In the genomic region with DNA sequence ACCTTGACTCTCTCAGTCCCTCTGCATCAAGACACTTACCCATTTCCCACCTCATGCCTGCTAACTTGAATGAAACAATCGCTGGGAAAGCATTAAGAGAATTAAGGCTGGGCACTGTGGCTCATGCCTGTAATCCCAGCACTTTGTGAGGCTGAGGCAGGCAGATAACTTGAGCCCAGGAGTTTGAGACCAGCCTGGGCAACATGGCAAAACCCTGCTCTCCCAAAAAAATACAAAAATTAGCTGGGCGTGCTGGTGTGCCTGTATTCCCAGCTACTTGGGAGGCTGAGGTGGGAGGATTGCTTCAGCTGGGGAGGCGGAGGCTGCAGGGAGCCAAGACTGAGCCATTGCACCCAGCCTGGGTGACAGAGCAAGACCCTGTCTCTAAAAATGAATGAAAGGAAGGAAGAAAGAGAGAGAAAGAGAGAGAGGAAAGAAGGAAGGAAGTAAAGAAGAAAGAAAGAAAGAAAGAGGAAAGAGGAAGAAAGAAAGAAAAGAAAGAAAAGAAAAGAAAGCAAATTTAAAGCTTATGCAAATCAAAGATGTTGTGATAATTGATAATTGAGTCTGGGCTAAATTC, we compare ENCODE assay signal across 9 cellular contexts. TPM values are rescaled to one million over a fixed set of nuclear protein-coding genes. Genes with fewer than 3 reads are reported as not detected.
DNase-seq lines count a peak whose midpoint lies in the region; ATAC-seq, FAIRE-seq and TF ChIP-seq lines count a peak whose summit lies in the region.
"Had no signal": no experiment of that assay in that cellular context is flagged by ENCODE, and none has a peak within 500 bp of the region (broad histone marks: within the 10 kb centered on the region; RNA-seq: fewer than 3 reads in every experiment).

No MANE protein-coding gene starts in this region.

- SMC1A ChIA-PET in GM12878 (lab: Charles Lee; ENCODE audit: uncharacterized antibody, unreplicated experiment): interaction anchor here (0.9 to 1.5 kb wide), 5 partner anchors 9 to 90 kb away, joined by 3 to 5 read pairs (median 3); partner anchors contain the start of gene ZNHIT1

- H3K79me2 ChIP-seq in GM12878 (ENCODE audit: control insufficient read depth, insufficient read depth, low read length): no peaks in the 10 kb centered on the region

- DNase-seq in activated T-cell treated with anti-CD3 and anti-CD28 coated beads, Interleukin-2, amount 50 U/mL, for 4 hours: no peak
- DNase-seq in activated T-cell treated with anti-CD3 and anti-CD28 coated beads for 4 hours (no peak), GM12878 (ENCODE audit: low read depth, low spot score) (no peak), left lobe of liver (ENCODE audit: low spot score) (no peak), testis (no peak), NCI-H2029 (lab: John Stamatoyannopoulos, UW) (no peak), posterior vena cava (ENCODE audit: low spot score) (no peak)

- H3K4me1 ChIP-seq in GM12878 (ENCODE audit: control insufficient read depth, insufficient read depth, low read length) (peaks cover 22% of the 10 kb centered on the region), testis (peaks cover 32% of the 10 kb centered on the region)

- H3K9me3 Mint-ChIP-seq in activated T-cell treated with anti-CD3 and anti-CD28 coated beads, Interleukin-2, amount 50 U/mL, for 4 hours: no peaks in the 10 kb centered on the region

- H3K4me2 ChIP-seq in GM12878 (ENCODE audit: control insufficient read depth, insufficient read depth): peak overlapping the region; percentile 90

- H3K36me3 Mint-ChIP-seq in activated T-cell treated with anti-CD3 and anti-CD28 coated beads, Interleukin-2, amount 50 U/mL, for 4 hours (ENCODE audit: insufficient read depth): no peaks in the 10 kb centered on the region

- CTCF ChIA-PET in GM12878 (lab: Yijun Ruan, JAX): interaction anchor here (0.6 to 4.0 kb wide), 10 partner anchors 9 to 68 kb away, joined by 3 to 31 read pairs (median 4); partner anchors contain the start of gene TRIM56

- WGBS in GM12878 (ENCODE audit: insufficient coverage, insufficient replicate concordance, low lambda C conversion rate, missing lambda C conversion rate): 92% methylated on average over 3 of the region's 3 CpGs
- WGBS in testis, 2 donors: 53 to 80% methylated on average over 3 of the region's 3 CpGs

- H3K4me1 Mint-ChIP-seq in activated T-cell treated with anti-CD3 and anti-CD28 coated beads, Interleukin-2, amount 50 U/mL, for 4 hours (ENCODE audit: low read depth): peaks cover 25% of the 10 kb centered on the region

- H3K4me3 ChIP-seq in GM12878 (no peak overlapping the region), testis (peak overlapping the region; percentile 34 to 42)

- no TSS peak for BruUV-seq in GM12878 (replicated peaks; lab: Mats Ljungman, UMichigan)

- in situ Hi-C loops in GM12878 (cut with MboI): no loop called here

- intact Hi-C loops in GM12878 (cut with micrococcal nuclease; ENCODE audit: unreplicated experiment) (no loop called here), testis (cut with DNase I; ENCODE audit: low total_unique reads) (no loop called here), posterior vena cava (cut with DNase I) (no loop called here)

- TF ChIP-seq POLR2A in GM12878 (IDR thresholded peaks at IDR 0.05; ENCODE audit: low read depth, low read length): no peak
- TF ChIP-seq POLR2A in testis (IDR thresholded peaks at IDR 0.05): no peak

- peak overlapping the region; percentile 19 for H3K4me3 Mint-ChIP-seq in activated T-cell treated with anti-CD3 and anti-CD28 coated beads, Interleukin-2, amount 50 U/mL, for 4 hours

- H3K9me3 ChIP-seq in GM12878 (replicated peaks; ENCODE audit: control insufficient read depth, insufficient read depth, low read length) (no peaks in the 10 kb centered on the region), testis (no peaks in the 10 kb centered on the region)

- TF ChIP-seq EP300 in GM12878 (IDR thresholded peaks at IDR 0.05; ENCODE audit: borderline replicate concordance in 1 of 2, control insufficient read depth in 1 of 2, low read depth in 2 of 2, low read length in 2 of 2): no peak

- no peak overlapping the region for H3K9ac ChIP-seq in GM12878 (ENCODE audit: control insufficient read depth, insufficient read depth, low read length)

- no peak for FAIRE-seq in GM12878 (lab: Jason Lieb, UNC)

- H4K20me1 ChIP-seq in GM12878 (ENCODE audit: control insufficient read depth, insufficient read depth): no peaks in the 10 kb centered on the region

- H3K27me3 ChIP-seq in GM12878 (replicated peaks in 1 of 2; ENCODE audit: control insufficient read depth in 2 of 2, insufficient read depth in 2 of 2, low read length in 1 of 2) (no peaks in the 10 kb centered on the region; a peak in 2 of 4 replicates), testis (no peaks in the 10 kb centered on the region)

- no peak for TF ChIP-seq RAD21 in GM12878 (IDR thresholded peaks at IDR 0.05; ENCODE audit: insufficient read depth, low read depth, low read length)

- no peak overlapping the region for H3K27ac ChIP-seq in GM12878 (ENCODE audit: control insufficient read depth, insufficient read depth)
- peak overlapping the region; percentile 6 to 79 for H3K27ac ChIP-seq in testis

- no peaks in the 10 kb centered on the region for H3K36me3 ChIP-seq in GM12878 (ENCODE audit: control insufficient read depth in 2 of 2, insufficient read depth in 2 of 2, low read length in 1 of 2)
- no peaks in the 10 kb centered on the region for H3K36me3 ChIP-seq in testis (ENCODE audit: low read depth, missing control alignments)

- no peak overlapping the region for H2AFZ ChIP-seq in GM12878 (ENCODE audit: control insufficient read depth, low read depth, low read length)

- no peak for ATAC-seq in activated T-cell treated with anti-CD3 and anti-CD28 coated beads, Interleukin-2, amount 50 U/mL, for 4 hours
- no peak for ATAC-seq in GM12878
- peak; percentile 0 for ATAC-seq in left lobe of liver
- no peak for ATAC-seq in GM18868 (IDR thresholded peaks at IDR 0.05; ENCODE audit: unreplicated experiment)

- RAD21 ChIA-PET in GM12878 (lab: Charles Lee; ENCODE audit: unreplicated experiment): interaction anchor here (0.8 to 2.6 kb wide), 2 partner anchors 11 to 42 kb away, joined by 3 to 8 read pairs; partner anchors contain the start of gene TRIM56

- TF ChIP-seq CTCF in GM12878 (IDR thresholded peaks at IDR 0.05 in 2 of 3, conservative IDR thresholded peaks at IDR 0.05 in 1 of 3; ENCODE audit: control insufficient read depth in 2 of 3, extremely low read depth in 1 of 3, insufficient read depth in 1 of 3, low read depth in 3 of 3, low read length in 3 of 3) (no peak), testis (IDR thresholded peaks at IDR 0.05) (no peak)

- H3K27me3 Mint-ChIP-seq in activated T-cell treated with anti-CD3 and anti-CD28 coated beads, Interleukin-2, amount 50 U/mL, for 4 hours (ENCODE audit: low read depth): peaks cover 50% of the 10 kb centered on the region

- POLR2A ChIA-PET in GM12878 (lab: Charles Lee): interaction anchor here (0.6 to 1.4 kb wide), 3 partner anchors 9 to 238 kb away, joined by 3 to 4 read pairs (median 4); partner anchors contain the start of gene UFSP1

RNA-seq across cellular contexts. Expression of gene SERPINE1, which starts 0.6 kb away (rescaled TPM):
- under 1 TPM; 0.18 to 0.46 (median 0.33) TPM for total RNA-seq in activated T-cell treated with anti-CD3 and anti-CD28 coated beads, Interleukin-2, amount 50 U/mL, for 4 hours
- total RNA-seq in GM12878 (2013; cell fraction: nucleolus; rRNA removed): 1.3 and 1.4 TPM in 2 replicates
- total RNA-seq in GM12878 (2014; rRNA removed): 0.23 and 0.33 TPM in 2 replicates
- total RNA-seq in GM12878 (2014; rRNA removed; fragmentation: Illumina TruSeq; extraction: Trizol): 0.14 and 0.27 TPM in 2 replicates
- 0.46 and 0.66 TPM in 2 replicates for total RNA-seq in GM12878 (2021)
- 0.58 TPM for polyA plus RNA-seq in GM12878 (2011; ENCODE audit: low read depth)
- 1.5 and 2.4 TPM in 2 replicates for polyA plus RNA-seq in GM12878 (2011; rRNA removed)
- polyA plus RNA-seq in GM12878 (2011; cell fraction: cytosol; rRNA removed): 3.1 and 3.2 TPM in 2 replicates
- 1.2 and 1.5 TPM in 2 replicates for polyA plus RNA-seq in GM12878 (2011; cell fraction: nucleus; rRNA removed)
- polyA plus RNA-seq in GM12878 (2012): 0.93 and 0.94 TPM in 2 replicates
- polyA plus RNA-seq in GM12878 (2014; fragmentation: Illumina TruSeq; extraction: Trizol): 0.25 and 0.41 TPM in 2 replicates
- under 1 TPM; 0.20 to 0.39 TPM for polyA plus RNA-seq in GM12878 (2014; fragmentation: Nextera tagmentation; extraction: Ambion mirVana)
- 0.52 and 0.58 TPM in 2 replicates for polyA plus RNA-seq in GM12878 (2014; rRNA removed)
- under 1 TPM; 0.75 to 0.83 TPM for polyA plus RNA-seq in GM12878 (2016; fragmentation: Nextera tagmentation; extraction: Ambion mirVana)
- 2.0 and 3.0 TPM in 2 replicates for polyA minus RNA-seq in GM12878 (2011; rRNA and poly(A)+ RNA removed)
- 1.0 and 1.3 TPM in 2 replicates for polyA minus RNA-seq in GM12878 (2011; cell fraction: cytosol; rRNA and poly(A)+ RNA removed)
- 0.48 TPM in 2 replicates for polyA minus RNA-seq in GM12878 (2011; cell fraction: nucleus; rRNA and poly(A)+ RNA removed)
- 27.5 TPM for total RNA-seq in left lobe of liver
- total RNA-seq in testis: 1 to 10 TPM; 5.6 to 5.8 TPM
- 7.6 TPM for polyA plus RNA-seq in testis (ENCODE audit: insufficient read depth, low read depth, low replicate concordance)
- 100 to 1,000 TPM in 1 of 2 donors, 10 to 100 TPM in 1; 77.3 to 240 TPM for total RNA-seq in posterior vena cava

RNA-seq across cellular contexts. Expression of gene AP1S1, which starts 26.7 kb away (rescaled TPM):
- total RNA-seq in activated T-cell treated with anti-CD3 and anti-CD28 coated beads, Interleukin-2, amount 50 U/mL, for 4 hours: 10 to 100 TPM; 27.6 to 32.9 (median 28.3) TPM
- total RNA-seq in GM12878 (2013; cell fraction: nucleolus; rRNA removed): 10.0 and 11.2 TPM in 2 replicates
- total RNA-seq in GM12878 (2014; rRNA removed) (89.4 and 103 TPM in 2 replicates), GM12878 (2014; rRNA removed; fragmentation: Illumina TruSeq; extraction: Trizol) (48.6 and 48.9 TPM in 2 replicates), GM12878 (2021) (58.5 and 63.5 TPM in 2 replicates), left lobe of liver (26.8 TPM), testis (10 to 100 TPM; 31.7 to 54.8 TPM), posterior vena cava (10 to 100 TPM; 21.5 to 22.7 TPM)
- polyA plus RNA-seq in GM12878 (2011; ENCODE audit: low read depth): 53.1 TPM
- polyA plus RNA-seq in GM12878 (2011; rRNA removed) (103 and 121 TPM in 2 replicates), GM12878 (2014; fragmentation: Illumina TruSeq; extraction: Trizol) (59.2 and 61.3 TPM in 2 replicates), GM12878 (2014; fragmentation: Nextera tagmentation; extraction: Ambion mirVana) (1 to 10 TPM; 2.5 to 7.9 TPM), GM12878 (2014; rRNA removed) (101 and 115 TPM in 2 replicates), GM12878 (2016; fragmentation: Nextera tagmentation; extraction: Ambion mirVana) (10 to 100 TPM; 26.3 to 30.7 TPM), testis (ENCODE audit: insufficient read depth, low read depth, low replicate concordance) (46.3 TPM)
- polyA plus RNA-seq in GM12878 (2011; cell fraction: cytosol; rRNA removed): 132 and 133 TPM in 2 replicates
- polyA plus RNA-seq in GM12878 (2011; cell fraction: nucleus; rRNA removed): 70.1 and 95.2 TPM in 2 replicates
- polyA plus RNA-seq in GM12878 (2012): 63.7 and 83.5 TPM in 2 replicates
- 59.1 and 71.1 TPM in 2 replicates for polyA minus RNA-seq in GM12878 (2011; rRNA and poly(A)+ RNA removed)
- polyA minus RNA-seq in GM12878 (2011; cell fraction: cytosol; rRNA and poly(A)+ RNA removed): 18.3 and 22.6 TPM in 2 replicates
- 7.1 and 7.4 TPM in 2 replicates for polyA minus RNA-seq in GM12878 (2011; cell fraction: nucleus; rRNA and poly(A)+ RNA removed)

RNA-seq across cellular contexts. Expression of gene VGF, which starts 37.8 kb away (rescaled TPM):
- total RNA-seq in activated T-cell treated with anti-CD3 and anti-CD28 coated beads, Interleukin-2, amount 50 U/mL, for 4 hours: not detected
- 0.19 TPM in 1 of 2 replicates, not detected in the other for total RNA-seq in GM12878 (2013; cell fraction: nucleolus; rRNA removed)
- total RNA-seq in GM12878 (2014; rRNA removed) (0.11 TPM in 1 of 2 replicates, not detected in the other), GM12878 (2014; rRNA removed; fragmentation: Illumina TruSeq; extraction: Trizol) (0.09 TPM in 1 of 2 replicates, not detected in the other), GM12878 (2021) (0.11 and 0.23 TPM in 2 replicates), left lobe of liver (not detected), testis (1 to 10 TPM; 1.2 to 2.3 TPM), posterior vena cava (not detected)
- polyA plus RNA-seq in GM12878 (2011; ENCODE audit: low read depth): not detected
- polyA plus RNA-seq in GM12878 (2011; rRNA removed) (not detected in 2 replicates), GM12878 (2014; fragmentation: Illumina TruSeq; extraction: Trizol) (not detected in 2 replicates), GM12878 (2014; fragmentation: Nextera tagmentation; extraction: Ambion mirVana) (not detected), GM12878 (2014; rRNA removed) (0.20 TPM in 1 of 2 replicates, not detected in the other), GM12878 (2016; fragmentation: Nextera tagmentation; extraction: Ambion mirVana) (under 1 TPM; 0.09 to 0.25 TPM), testis (ENCODE audit: insufficient read depth, low read depth, low replicate concordance) (0.87 TPM)
- polyA plus RNA-seq in GM12878 (2011; cell fraction: cytosol; rRNA removed): 0.03 TPM in 1 of 2 replicates, not detected in the other
- 0.10 and 0.16 TPM in 2 replicates for polyA plus RNA-seq in GM12878 (2011; cell fraction: nucleus; rRNA removed)
- polyA plus RNA-seq in GM12878 (2012): 0.05 and 0.08 TPM in 2 replicates
- not detected in 2 replicates for polyA minus RNA-seq in GM12878 (2011; rRNA and poly(A)+ RNA removed)
- not detected in 2 replicates for polyA minus RNA-seq in GM12878 (2011; cell fraction: cytosol; rRNA and poly(A)+ RNA removed)
- not detected in 2 replicates for polyA minus RNA-seq in GM12878 (2011; cell fraction: nucleus; rRNA and poly(A)+ RNA removed)

RNA-seq across cellular contexts. Expression of gene TRIM56, which starts 42.3 kb away (rescaled TPM):
- 10 to 100 TPM; 23.9 to 26.8 (median 24.2) TPM for total RNA-seq in activated T-cell treated with anti-CD3 and anti-CD28 coated beads, Interleukin-2, amount 50 U/mL, for 4 hours
- total RNA-seq in GM12878 (2013; cell fraction: nucleolus; rRNA removed): 63.4 and 67.9 TPM in 2 replicates
- 14.1 and 16.2 TPM in 2 replicates for total RNA-seq in GM12878 (2014; rRNA removed)
- 12.3 and 12.7 TPM in 2 replicates for total RNA-seq in GM12878 (2014; rRNA removed; fragmentation: Illumina TruSeq; extraction: Trizol)
- 33.8 and 37.5 TPM in 2 replicates for total RNA-seq in GM12878 (2021)
- polyA plus RNA-seq in GM12878 (2011; ENCODE audit: low read depth): 10.6 TPM
- polyA plus RNA-seq in GM12878 (2011; rRNA removed): 9.6 and 10.8 TPM in 2 replicates
- polyA plus RNA-seq in GM12878 (2011; cell fraction: cytosol; rRNA removed): 7.9 and 8.0 TPM in 2 replicates
- 16.6 and 28.9 TPM in 2 replicates for polyA plus RNA-seq in GM12878 (2011; cell fraction: nucleus; rRNA removed)
- polyA plus RNA-seq in GM12878 (2012): 17.9 and 29.2 TPM in 2 replicates
- 19.5 and 19.8 TPM in 2 replicates for polyA plus RNA-seq in GM12878 (2014; fragmentation: Illumina TruSeq; extraction: Trizol)
- 1 to 10 TPM; 3.2 to 8.3 TPM for polyA plus RNA-seq in GM12878 (2014; fragmentation: Nextera tagmentation; extraction: Ambion mirVana)
- polyA plus RNA-seq in GM12878 (2014; rRNA removed): 19.1 and 20.7 TPM in 2 replicates
- 10 to 100 TPM; 10.3 to 10.8 TPM for polyA plus RNA-seq in GM12878 (2016; fragmentation: Nextera tagmentation; extraction: Ambion mirVana)
- polyA minus RNA-seq in GM12878 (2011; rRNA and poly(A)+ RNA removed): 23.3 and 43.7 TPM in 2 replicates
- 9.8 and 12.2 TPM in 2 replicates for polyA minus RNA-seq in GM12878 (2011; cell fraction: cytosol; rRNA and poly(A)+ RNA removed)
- 11.4 and 24.9 TPM in 2 replicates for polyA minus RNA-seq in GM12878 (2011; cell fraction: nucleus; rRNA and poly(A)+ RNA removed)
- total RNA-seq in left lobe of liver: 23.5 TPM
- total RNA-seq in testis: 10 to 100 TPM; 15.3 to 20.4 TPM
- polyA plus RNA-seq in testis (ENCODE audit: insufficient read depth, low read depth, low replicate concordance): 8.7 TPM
- total RNA-seq in posterior vena cava: 10 to 100 TPM; 33.0 to 38.2 TPM

RNA-seq across cellular contexts. Expression of gene NAT16, which starts 52.5 kb away (rescaled TPM):
- total RNA-seq in activated T-cell treated with anti-CD3 and anti-CD28 coated beads, Interleukin-2, amount 50 U/mL, for 4 hours: not detected
- not detected in 2 replicates for total RNA-seq in GM12878 (2013; cell fraction: nucleolus; rRNA removed)
- total RNA-seq in GM12878 (2014; rRNA removed) (not detected in 2 replicates), GM12878 (2014; rRNA removed; fragmentation: Illumina TruSeq; extraction: Trizol) (not detected in 2 replicates), GM12878 (2021) (not detected in 2 replicates), left lobe of liver (not detected), testis (under 1 TPM; 0.31 to 0.50 TPM), posterior vena cava (not detected)
- polyA plus RNA-seq in GM12878 (2011; ENCODE audit: low read depth): not detected
- polyA plus RNA-seq in GM12878 (2011; rRNA removed) (not detected in 2 replicates), GM12878 (2014; fragmentation: Illumina TruSeq; extraction: Trizol) (not detected in 2 replicates), GM12878 (2014; fragmentation: Nextera tagmentation; extraction: Ambion mirVana) (not detected), GM12878 (2014; rRNA removed) (not detected in 2 replicates), GM12878 (2016; fragmentation: Nextera tagmentation; extraction: Ambion mirVana) (not detected), testis (ENCODE audit: insufficient read depth, low read depth, low replicate concordance) (0.26 TPM)
- not detected in 2 replicates for polyA plus RNA-seq in GM12878 (2011; cell fraction: cytosol; rRNA removed)
- 0.07 TPM in 1 of 2 replicates, not detected in the other for polyA plus RNA-seq in GM12878 (2011; cell fraction: nucleus; rRNA removed)
- polyA plus RNA-seq in GM12878 (2012): not detected in 2 replicates
- polyA minus RNA-seq in GM12878 (2011; rRNA and poly(A)+ RNA removed): not detected in 2 replicates
- polyA minus RNA-seq in GM12878 (2011; cell fraction: cytosol; rRNA and poly(A)+ RNA removed): not detected in 2 replicates
- polyA minus RNA-seq in GM12878 (2011; cell fraction: nucleus; rRNA and poly(A)+ RNA removed): 0.10 TPM in 1 of 2 replicates, not detected in the other
- total RNA-seq: activated CD8-positive, alpha-beta memory T cell treated with anti-CD3 and anti-CD28 coated beads for 36 hours had no signal
